Comparison of ENCODE assay signal across 18 cellular contexts in the genomic region with DNA sequence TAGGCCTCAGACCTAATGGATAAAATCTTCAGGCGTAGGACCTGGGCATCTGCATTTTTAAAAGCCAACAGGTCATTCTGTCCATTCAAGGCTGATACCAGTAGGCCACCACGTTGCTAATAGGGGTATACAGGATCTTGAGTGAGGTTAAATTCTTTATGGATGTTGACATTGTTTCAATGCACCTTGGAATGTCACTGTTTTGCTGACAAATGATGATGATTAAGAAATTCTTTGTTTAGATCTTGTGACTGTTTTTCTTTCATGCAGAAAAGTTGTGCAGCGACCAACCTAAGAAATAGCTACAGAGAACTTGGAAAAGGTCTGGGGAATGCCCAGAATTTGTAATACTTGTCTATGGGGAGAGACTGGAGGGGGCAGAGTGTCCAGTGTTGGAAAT.
"Had no signal": no experiment of that assay in that cellular context is flagged by ENCODE, and none has a peak within 500 bp of the region (broad histone marks: within the 10 kb centered on the region; RNA-seq: fewer than 3 reads in every experiment).

No MANE protein-coding gene starts in this region.

- H3K9me3 Mint-ChIP-seq: endodermal cell had no signal

- H3K4me3 ChIP-seq: psoas muscle, sigmoid colon, transverse colon had no signal

- H3K27me3 ChIP-seq: brain microvascular endothelial cell, sigmoid colon, transverse colon had no signal

- H3K36me3 ChIP-seq: brain microvascular endothelial cell, transverse colon had no signal

- H3K27me3 Mint-ChIP-seq: activated CD4-positive, alpha-beta T cell treated with anti-CD3 and anti-CD28 coated beads for 36 hours; activated CD8-positive, alpha-beta T cell treated with anti-CD3 and anti-CD28 coated beads for 36 hours had no signal

- H3K27ac ChIP-seq: brain microvascular endothelial cell, psoas muscle, sigmoid colon, transverse colon, VCaP had no signal

- H3K4me1 Mint-ChIP-seq: endodermal cell had no signal

- H3K4me3 Mint-ChIP-seq: activated CD4-positive, alpha-beta T cell treated with anti-CD3 and anti-CD28 coated beads for 36 hours; activated CD8-positive, alpha-beta T cell treated with anti-CD3 and anti-CD28 coated beads for 36 hours; endodermal cell had no signal

- H3K27ac Mint-ChIP-seq: activated CD4-positive, alpha-beta T cell treated with anti-CD3 and anti-CD28 coated beads for 36 hours; activated CD8-positive, alpha-beta T cell treated with anti-CD3 and anti-CD28 coated beads for 36 hours; endodermal cell had no signal

- ATAC-seq: activated CD4-positive, alpha-beta T cell treated with anti-CD3 and anti-CD28 coated beads for 36 hours; activated CD8-positive, alpha-beta T cell treated with anti-CD3 and anti-CD28 coated beads for 36 hours; left lobe of liver; psoas muscle had no signal

- DNase-seq: activated CD4-positive, alpha-beta T cell treated with anti-CD3 and anti-CD28 coated beads for 36 hours; activated CD8-positive, alpha-beta T cell treated with anti-CD3 and anti-CD28 coated beads for 36 hours; activated naive CD4-positive, alpha-beta T cell treated with anti-CD3 and anti-CD28 coated beads, Interleukin-2, amount 50 U/mL, for 16 hours; amniotic stem cell; brain microvascular endothelial cell; cerebellar nuclear complex; endodermal cell; foreskin melanocyte; head of caudate nucleus; mammary epithelial cell; psoas muscle; sigmoid colon; stimulated activated CD4-positive, alpha-beta T cell treated with anti-CD3 and anti-CD28 coated beads, Interleukin-2, amount 100 ng/mL, for 24 hours; stimulated activated naive CD4-positive, alpha-beta T cell; substantia nigra; transverse colon had no signal

- H3K4me1 ChIP-seq: transverse colon had no signal

- H3K9me3 ChIP-seq: psoas muscle, sigmoid colon, transverse colon had no signal
